1 cellular context compared by ENCODE assay signal in genomic region chr10:58963723-58964124, GRCh38.
TF ChIP-seq lines count a peak whose summit lies in the region.

No MANE protein-coding gene starts in this region.

TF ChIP-seq in H1, 55 proteins besides CTCF, POLR2A, EP300 and RAD21 (continued from another document):
- peak; percentile 86 for TF ChIP-seq CHD7 (IDR thresholded peaks at IDR 0.05; ENCODE audit: insufficient replicate concordance, low read length)
- peak; percentile 80 for TF ChIP-seq CREB1 (IDR thresholded peaks at IDR 0.05)
- TF ChIP-seq SP2 (IDR thresholded peaks at IDR 0.05; ENCODE audit: low read length) = no peak
- no peak for TF ChIP-seq CBX8 (IDR thresholded peaks at IDR 0.05; ENCODE audit: borderline replicate concordance, low read depth, low read length)
- TF ChIP-seq YY1 (IDR thresholded peaks at IDR 0.05; ENCODE audit: low read depth, low read length) = peak; percentile 92
- TF ChIP-seq SP1 (IDR thresholded peaks at IDR 0.05; ENCODE audit: low read depth, low read length) = peak; percentile 85
- 0 out of 2 replicates have a peak, but pooled peaks have one; percentile 15 for TF ChIP-seq SRF (IDR thresholded peaks at IDR 0.05; ENCODE audit: low read depth, low read length)
- TF ChIP-seq RFX5 (IDR thresholded peaks at IDR 0.05; ENCODE audit: borderline replicate concordance, low read depth, low read length) = no peak
- TF ChIP-seq ATF2 (IDR thresholded peaks at IDR 0.05; ENCODE audit: low read length) = peak; percentile 97
- peak; percentile 91 to 97; a peak in 3 of 4 replicates for TF ChIP-seq HDAC2 (IDR thresholded peaks at IDR 0.05; ENCODE audit: borderline replicate concordance in 1 of 2, low read depth in 2 of 2, low read length in 2 of 2)
- TF ChIP-seq TAF1 (IDR thresholded peaks at IDR 0.05; ENCODE audit: low read depth, low read length) = no peak
- no peak for TF ChIP-seq KDM4A (IDR thresholded peaks at IDR 0.05; ENCODE audit: low read depth, low read length, severe bottlenecking)
- TF ChIP-seq RBBP5 (IDR thresholded peaks at IDR 0.05; ENCODE audit: borderline replicate concordance, low read depth, low read length) = no peak
- peak; percentile 39; the same call in 1 of the 2 replicates for TF ChIP-seq MAFK (IDR thresholded peaks at IDR 0.05; ENCODE audit: low read depth, low read length)
- no peak for TF ChIP-seq SUZ12 (IDR thresholded peaks at IDR 0.05; ENCODE audit: low read length)
- no peak for TF ChIP-seq SIX5 (IDR thresholded peaks at IDR 0.05; ENCODE audit: low read depth, low read length)
- no peak for TF ChIP-seq EZH2 (IDR thresholded peaks at IDR 0.05; ENCODE audit: low read depth, low read length, severe bottlenecking)
- TF ChIP-seq SAP30 (IDR thresholded peaks at IDR 0.05; ENCODE audit: insufficient read depth, insufficient replicate concordance, low read length) = peak; percentile 31
- peak; percentile 75 for TF ChIP-seq CHD2 (IDR thresholded peaks at IDR 0.05; ENCODE audit: low read length)
- TF ChIP-seq CBX5 (IDR thresholded peaks at IDR 0.05; ENCODE audit: low read depth, low read length) = no peak
- peak; percentile 58 for TF ChIP-seq ZNF274 (IDR thresholded peaks at IDR 0.05; ENCODE audit: borderline replicate concordance, extremely low read depth, low read length)
- TF ChIP-seq SP4 (IDR thresholded peaks at IDR 0.05; ENCODE audit: low read length) = no peak; the same call in 1 of the 2 replicates
- peak; percentile 97 for TF ChIP-seq HDAC6 (IDR thresholded peaks at IDR 0.05; ENCODE audit: low read depth, low read length)
- TF ChIP-seq JUN (IDR thresholded peaks at IDR 0.05; ENCODE audit: low read depth, low read length) = 0 out of 2 replicates have a peak, but pooled peaks have one; percentile 28
- TF ChIP-seq TCF12 (IDR thresholded peaks at IDR 0.05; ENCODE audit: low read depth, low read length) = peak; percentile 99
- TF ChIP-seq PHF8 (conservative IDR thresholded peaks at IDR 0.05; ENCODE audit: low read depth, low read length) = no peak
- no peak for TF ChIP-seq ATF3 (IDR thresholded peaks at IDR 0.05; ENCODE audit: insufficient read depth, low read depth, low read length)
- peak; percentile 98 for TF ChIP-seq TEAD4 (IDR thresholded peaks at IDR 0.05; ENCODE audit: low read depth, low read length)
- TF ChIP-seq CTBP2 (IDR thresholded peaks at IDR 0.05; ENCODE audit: borderline replicate concordance, insufficient read depth, insufficient read length, low read length) = peak; percentile 99
- peak; percentile 77; the same call in 1 of the 2 replicates for TF ChIP-seq KDM1A (IDR thresholded peaks at IDR 0.05; ENCODE audit: borderline replicate concordance, low read length)
- TF ChIP-seq TBP (IDR thresholded peaks at IDR 0.05; ENCODE audit: low read depth, low read length) = no peak
- TF ChIP-seq POLR2AphosphoS5 (IDR thresholded peaks at IDR 0.05; ENCODE audit: low read depth, low read length) = peak; percentile 100
- peak; percentile 100 for TF ChIP-seq RXRA (IDR thresholded peaks at IDR 0.05; ENCODE audit: insufficient read depth, low read depth, low read length)
- TF ChIP-seq GTF2F1 (IDR thresholded peaks at IDR 0.05; ENCODE audit: borderline replicate concordance, low read depth, low read length) = no peak
- no peak for TF ChIP-seq NRF1 (IDR thresholded peaks at IDR 0.05; ENCODE audit: low read depth, low read length)
- TF ChIP-seq BCL11A (IDR thresholded peaks at IDR 0.05; ENCODE audit: low read depth in 2 of 2, low read length in 2 of 2) = peak in 1 of 2 experiments; percentile 82
- peak; percentile 68 to 88; a peak in 1 of 4 replicates for TF ChIP-seq SIN3A (conservative IDR thresholded peaks at IDR 0.05 in 1 of 2, IDR thresholded peaks at IDR 0.05 in 1 of 2; ENCODE audit: low read depth in 1 of 2, low read length in 2 of 2)
- peak; percentile 61 for TF ChIP-seq TAF7 (optimal IDR thresholded peaks at IDR 0.05; ENCODE audit: borderline replicate concordance, low read depth, low read length)
- no peak for TF ChIP-seq FOSL1 (IDR thresholded peaks at IDR 0.05; ENCODE audit: insufficient read depth, low read depth, low read length)
- TF ChIP-seq BRCA1 (IDR thresholded peaks at IDR 0.05; ENCODE audit: low read depth, low read length) = no peak
- no peak for TF ChIP-seq CHD1 (IDR thresholded peaks at IDR 0.05; ENCODE audit: low read depth, low read length)
- TF ChIP-seq EGR1 (IDR thresholded peaks at IDR 0.05; ENCODE audit: borderline replicate concordance, low read depth, low read length) = peak; percentile 72; the same call in 1 of the 2 replicates
- no peak for TF ChIP-seq KDM5A (IDR thresholded peaks at IDR 0.05; ENCODE audit: low read length)
- peak; percentile 47 for TF ChIP-seq ASH2L (IDR thresholded peaks at IDR 0.05; ENCODE audit: low read length)
- TF ChIP-seq BACH1 (IDR thresholded peaks at IDR 0.05; ENCODE audit: low read length) = peak; percentile 38; the same call in 1 of the 2 replicates
- no peak for TF ChIP-seq POU5F1 (IDR thresholded peaks at IDR 0.05; ENCODE audit: low read depth, low read length)
- TF ChIP-seq SIRT6 (IDR thresholded peaks at IDR 0.05; ENCODE audit: low read length) = no peak
- TF ChIP-seq, protein P1, sequence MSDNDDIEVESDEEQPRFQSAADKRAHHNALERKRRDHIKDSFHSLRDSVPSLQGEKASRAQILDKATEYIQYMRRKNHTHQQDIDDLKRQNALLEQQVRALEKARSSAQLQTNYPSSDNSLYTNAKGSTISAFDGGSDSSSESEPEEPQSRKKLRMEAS (IDR thresholded peaks at IDR 0.05) = peak; percentile 54
- no peak for TF ChIP-seq USF2 (IDR thresholded peaks at IDR 0.05; ENCODE audit: low read length)
- peak; percentile 83 for TF ChIP-seq JUND (IDR thresholded peaks at IDR 0.05; ENCODE audit: low read length)
- TF ChIP-seq CEBPB (IDR thresholded peaks at IDR 0.05; ENCODE audit: low read depth, low read length) = peak; percentile 59; the same call in 1 of the 2 replicates
- TF ChIP-seq, protein P2, sequence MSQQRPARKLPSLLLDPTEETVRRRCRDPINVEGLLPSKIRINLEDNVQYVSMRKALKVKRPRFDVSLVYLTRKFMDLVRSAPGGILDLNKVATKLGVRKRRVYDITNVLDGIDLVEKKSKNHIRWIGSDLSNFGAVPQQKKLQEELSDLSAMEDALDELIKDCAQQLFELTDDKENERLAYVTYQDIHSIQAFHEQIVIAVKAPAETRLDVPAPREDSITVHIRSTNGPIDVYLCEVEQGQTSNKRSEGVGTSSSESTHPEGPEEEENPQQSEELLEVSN (IDR thresholded peaks at IDR 0.05) = no peak
- no peak for TF ChIP-seq GABPA (IDR thresholded peaks at IDR 0.05; ENCODE audit: borderline replicate concordance, insufficient read depth, low read length)
